Comparison of ENCODE assay signal across 29 cellular contexts in the genomic region with DNA sequence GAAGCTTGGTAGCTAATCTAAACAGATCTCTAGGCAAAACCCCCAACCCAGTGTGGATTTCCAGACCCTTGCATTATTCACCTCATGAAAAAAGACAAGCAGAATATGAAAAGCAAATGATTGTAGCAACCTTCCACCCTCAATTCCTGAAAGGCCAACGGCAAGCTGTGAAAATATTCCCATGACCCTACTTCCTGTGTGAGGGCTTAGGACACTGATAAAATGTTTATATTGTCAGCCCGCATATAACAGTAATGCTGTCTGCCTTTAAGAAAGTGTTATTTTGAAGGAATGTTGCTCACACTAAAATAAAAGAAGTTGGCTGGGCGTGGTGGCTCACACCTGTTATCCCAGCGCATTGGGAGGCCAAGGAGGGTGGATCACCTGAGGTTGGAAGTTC.
"Had no signal": no experiment of that assay in that cellular context is flagged by ENCODE, and none has a peak within 500 bp of the region (broad histone marks: within the 10 kb centered on the region; RNA-seq: fewer than 3 reads in every experiment).

No MANE protein-coding gene starts in this region.

- ATAC-seq: left cardiac atrium; left lobe of liver; left ventricle myocardium superior; lower lobe of right lung; natural killer cell; pancreas; sciatic nerve; stimulated activated effector memory CD8-positive, alpha-beta T cell treated with anti-CD3 and anti-CD28 coated beads, Interleukin-12 subunit alpha, Interleukin-12 subunit beta, amount 100 ng/mL, for 72 hours had no signal

- H3K27ac Mint-ChIP-seq: mesothelial cell of epicardium; natural killer cell; nephron progenitor cell; stimulated activated effector memory CD8-positive, alpha-beta T cell treated with anti-CD3 and anti-CD28 coated beads, Interleukin-12 subunit alpha, Interleukin-12 subunit beta, amount 100 ng/mL, for 72 hours; stimulated activated naive CD8-positive, alpha-beta T cell treated with anti-CD3 and anti-CD28 coated beads, Interleukin-15, Interleukin-2, amounts not matched to agents 100 ng/mL and 50 ng/mL, for 24 hours; type B pancreatic cell had no signal

- H3K4me1 Mint-ChIP-seq: natural killer cell; stimulated activated effector memory CD8-positive, alpha-beta T cell treated with anti-CD3 and anti-CD28 coated beads, Interleukin-12 subunit alpha, Interleukin-12 subunit beta, amount 100 ng/mL, for 72 hours had no signal

- H3K27ac ChIP-seq: lower lobe of right lung, pancreas, prostate gland, spleen, tibial nerve, uterus had no signal

- H3K27me3 Mint-ChIP-seq: naive B cell, type B pancreatic cell had no signal

- H3K4me1 ChIP-seq: lower lobe of right lung, prostate gland, uterus had no signal

- H3K9me3 Mint-ChIP-seq: natural killer cell; stimulated activated effector memory CD8-positive, alpha-beta T cell treated with anti-CD3 and anti-CD28 coated beads, Interleukin-12 subunit alpha, Interleukin-12 subunit beta, amount 100 ng/mL, for 72 hours had no signal

- DNase-seq: hippocampal formation; kidney glomerular epithelial cell; left cardiac atrium; left ventricle myocardium superior; lower lobe of right lung; mammary epithelial cell; mesendoderm; natural killer cell; nephron progenitor cell; nucleus accumbens; pancreas; posterior cingulate gyrus; retina; right cardiac atrium; small intestine; spleen; stimulated activated CD4-positive, alpha-beta T cell treated with anti-CD3 and anti-CD28 coated beads, Interleukin-4, amount 100 ng/mL, for 24 hours; stimulated activated naive CD4-positive, alpha-beta T cell; uterus had no signal

- H3K4me3 ChIP-seq: lower lobe of right lung, pancreas, prostate gland, spleen, tibial nerve, uterus had no signal

- H3K36me3 ChIP-seq: lower lobe of right lung, pancreas, prostate gland, spleen, tibial nerve, uterus had no signal

- H3K4me3 Mint-ChIP-seq: mesothelial cell of epicardium; naive B cell; natural killer cell; nephron progenitor cell; stimulated activated effector memory CD8-positive, alpha-beta T cell treated with anti-CD3 and anti-CD28 coated beads, Interleukin-12 subunit alpha, Interleukin-12 subunit beta, amount 100 ng/mL, for 72 hours; stimulated activated naive CD8-positive, alpha-beta T cell treated with anti-CD3 and anti-CD28 coated beads, Interleukin-15, Interleukin-2, amounts not matched to agents 100 ng/mL and 50 ng/mL, for 24 hours; type B pancreatic cell had no signal

- H3K36me3 Mint-ChIP-seq: natural killer cell; stimulated activated effector memory CD8-positive, alpha-beta T cell treated with anti-CD3 and anti-CD28 coated beads, Interleukin-12 subunit alpha, Interleukin-12 subunit beta, amount 100 ng/mL, for 72 hours; type B pancreatic cell had no signal

- FAIRE-seq: keratinocyte had no signal

- H3K27me3 ChIP-seq: pancreas, spleen, tibial nerve, uterus had no signal

- H3K9me3 ChIP-seq: lower lobe of right lung, pancreas, prostate gland, tibial nerve, uterus had no signal
